Comparison of ENCODE assay signal across 10 cellular contexts in genomic region chr3:112514527-112515128, GRCh38. TPM values are rescaled to one million over a fixed set of nuclear protein-coding genes. Genes with fewer than 3 reads are reported as not detected.
DNase-seq lines count a peak whose midpoint lies in the region; ATAC-seq lines count a peak whose summit lies in the region.
"Had no signal": no experiment of that assay in that cellular context is flagged by ENCODE, and none has a peak within 500 bp of the region (broad histone marks: within the 10 kb centered on the region; RNA-seq: fewer than 3 reads in every experiment).

No MANE protein-coding gene starts in this region.

- no peaks in the 10 kb centered on the region for H3K27me3 Mint-ChIP-seq in activated CD4-positive, alpha-beta T cell treated with anti-CD3 and anti-CD28 coated beads, Interleukin-2, amount 10 ng/mL, durations not matched to agents 7 days and 5 days
- no peaks in the 10 kb centered on the region for H3K27me3 Mint-ChIP-seq in stimulated activated naive CD8-positive, alpha-beta T cell treated with anti-CD3 and anti-CD28 coated beads, Interleukin-15, Interleukin-2, amounts not matched to agents 100 ng/mL and 50 ng/mL, for 24 hours

- in situ Hi-C loops in ACHN (cut with HindIII; ENCODE audit: low pct_ligation_motif_present, low pct_unique_long_range_greater_than_20kb, low sequenced_read_pairs): no loop called here

- peaks cover 33% of the 10 kb centered on the region for H3K4me1 Mint-ChIP-seq in activated CD4-positive, alpha-beta T cell treated with anti-CD3 and anti-CD28 coated beads, Interleukin-2, amount 10 ng/mL, durations not matched to agents 7 days and 5 days
- peaks cover 39% of the 10 kb centered on the region for H3K4me1 Mint-ChIP-seq in stimulated activated naive CD8-positive, alpha-beta T cell treated with anti-CD3 and anti-CD28 coated beads, Interleukin-15, Interleukin-2, amounts not matched to agents 100 ng/mL and 50 ng/mL, for 24 hours (ENCODE audit: low read depth)

- peaks cover 18% of the 10 kb centered on the region for H3K36me3 Mint-ChIP-seq in activated CD4-positive, alpha-beta T cell treated with anti-CD3 and anti-CD28 coated beads, Interleukin-2, amount 10 ng/mL, durations not matched to agents 7 days and 5 days (ENCODE audit: low read depth)
- peaks cover 11% of the 10 kb centered on the region for H3K36me3 Mint-ChIP-seq in stimulated activated naive CD8-positive, alpha-beta T cell treated with anti-CD3 and anti-CD28 coated beads, Interleukin-15, Interleukin-2, amounts not matched to agents 100 ng/mL and 50 ng/mL, for 24 hours (ENCODE audit: low read depth)

- DNase-seq in activated CD4-positive, alpha-beta T cell treated with anti-CD3 and anti-CD28 coated beads, Interleukin-2, amount 10 ng/mL, durations not matched to agents 7 days and 5 days: peak; percentile 28
- no peak for DNase-seq in activated CD4-positive, alpha-beta T cell treated with anti-CD3 and anti-CD28 coated beads for 1 hour
- peak; percentile 45 for DNase-seq in M059J (ENCODE audit: low read depth)
- DNase-seq in HT-29 (ENCODE audit: low spot score): no peak
- DNase-seq in ACHN: no peak
- no peak for DNase-seq in AG08396 (ENCODE audit: low spot score)
- DNase-seq: H7 had no signal

- H3K27ac Mint-ChIP-seq in activated CD4-positive, alpha-beta T cell treated with anti-CD3 and anti-CD28 coated beads, Interleukin-2, amount 10 ng/mL, durations not matched to agents 7 days and 5 days: peak overlapping the region; percentile 54
- H3K27ac Mint-ChIP-seq in stimulated activated naive CD8-positive, alpha-beta T cell treated with anti-CD3 and anti-CD28 coated beads, Interleukin-15, Interleukin-2, amounts not matched to agents 100 ng/mL and 50 ng/mL, for 24 hours: peak overlapping the region; percentile 65

- H3K4me3 Mint-ChIP-seq in activated CD4-positive, alpha-beta T cell treated with anti-CD3 and anti-CD28 coated beads, Interleukin-2, amount 10 ng/mL, durations not matched to agents 7 days and 5 days: no peak overlapping the region
- no peak overlapping the region for H3K4me3 Mint-ChIP-seq in stimulated activated naive CD8-positive, alpha-beta T cell treated with anti-CD3 and anti-CD28 coated beads, Interleukin-15, Interleukin-2, amounts not matched to agents 100 ng/mL and 50 ng/mL, for 24 hours

- peaks cover 21% of the 10 kb centered on the region for H3K9me3 Mint-ChIP-seq in activated CD4-positive, alpha-beta T cell treated with anti-CD3 and anti-CD28 coated beads, Interleukin-2, amount 10 ng/mL, durations not matched to agents 7 days and 5 days
- peaks cover 6% of the 10 kb centered on the region for H3K9me3 Mint-ChIP-seq in stimulated activated naive CD8-positive, alpha-beta T cell treated with anti-CD3 and anti-CD28 coated beads, Interleukin-15, Interleukin-2, amounts not matched to agents 100 ng/mL and 50 ng/mL, for 24 hours

- POLR2A ChIA-PET in activated CD4-positive, alpha-beta T cell treated with anti-CD3 and anti-CD28 coated beads, Interleukin-2, amount 10 ng/mL, durations not matched to agents 7 days and 5 days (lab: Charles Lee): no interaction called here

- ATAC-seq in HG02759 (IDR thresholded peaks at IDR 0.05; ENCODE audit: unreplicated experiment): peak; percentile 100

- CTCF ChIA-PET in activated CD4-positive, alpha-beta T cell treated with anti-CD3 and anti-CD28 coated beads, Interleukin-2, amount 10 ng/mL, durations not matched to agents 7 days and 5 days (lab: Charles Lee): interaction anchor here (0.6 to 2.5 kb wide), 6 partner anchors 9 to 486 kb away, joined by 3 to 12 read pairs (median 4); partner anchors contain the start of gene BTLA

RNA-seq across cellular contexts. Expression of gene BTLA, which starts 15.4 kb away (rescaled TPM):
- total RNA-seq in activated CD4-positive, alpha-beta T cell treated with anti-CD3 and anti-CD28 coated beads, Interleukin-2, amount 10 ng/mL, durations not matched to agents 7 days and 5 days: 10 to 100 TPM; 43.1 to 47.5 TPM
- total RNA-seq in M059J (2014; rRNA removed; shearing (Covaris generic)): not detected in 2 replicates
- total RNA-seq in HT-29 (2014; rRNA removed; shearing (Covaris generic)): not detected in 2 replicates
- total RNA-seq: fibroblast of villous mesenchyme, H7 had no signal

RNA-seq across cellular contexts. Expression of gene ATG3, which starts 47.1 kb away (rescaled TPM):
- 10 to 100 TPM; 65.2 to 74.5 TPM for total RNA-seq in activated CD4-positive, alpha-beta T cell treated with anti-CD3 and anti-CD28 coated beads, Interleukin-2, amount 10 ng/mL, durations not matched to agents 7 days and 5 days
- 123 and 145 TPM in 2 replicates for total RNA-seq in M059J (2014; rRNA removed; shearing (Covaris generic))
- total RNA-seq in HT-29 (2014; rRNA removed; shearing (Covaris generic)): 92.1 and 103 TPM in 2 replicates

RNA-seq across cellular contexts. Expression of gene SLC35A5, which starts 47.2 kb away (rescaled TPM):
- 10 to 100 TPM; 21.7 to 28.1 TPM for total RNA-seq in activated CD4-positive, alpha-beta T cell treated with anti-CD3 and anti-CD28 coated beads, Interleukin-2, amount 10 ng/mL, durations not matched to agents 7 days and 5 days
- total RNA-seq in M059J (2014; rRNA removed; shearing (Covaris generic)): 42.7 and 81.3 TPM in 2 replicates
- 11.7 and 14.8 TPM in 2 replicates for total RNA-seq in HT-29 (2014; rRNA removed; shearing (Covaris generic))

Comparison
In these comparisons a context has a peak if more than half of its experiments do, and no peak if none do; other contexts are left out.
1. DNase-seq: peak in activated CD4-positive, alpha-beta T cell treated with anti-CD3 and anti-CD28 coated beads, Interleukin-2, amount 10 ng/mL, durations not matched to agents 7 days and 5 days (single experiment) and M059J (single experiment); none in activated CD4-positive, alpha-beta T cell treated with anti-CD3 and anti-CD28 coated beads for 1 hour (single experiment), HT-29 (single experiment), ACHN (single experiment) and AG08396 (single experiment).
2. RNA of gene BTLA, which starts 15.4 kb away (total RNA-seq): 43.1 to 47.5 TPM in activated CD4-positive, alpha-beta T cell treated with anti-CD3 and anti-CD28 coated beads, Interleukin-2, amount 10 ng/mL, durations not matched to agents 7 days and 5 days; not detected in M059J and not detected in HT-29; every median in the first group is over 10 times any median in the second.